In the genomic region with DNA sequence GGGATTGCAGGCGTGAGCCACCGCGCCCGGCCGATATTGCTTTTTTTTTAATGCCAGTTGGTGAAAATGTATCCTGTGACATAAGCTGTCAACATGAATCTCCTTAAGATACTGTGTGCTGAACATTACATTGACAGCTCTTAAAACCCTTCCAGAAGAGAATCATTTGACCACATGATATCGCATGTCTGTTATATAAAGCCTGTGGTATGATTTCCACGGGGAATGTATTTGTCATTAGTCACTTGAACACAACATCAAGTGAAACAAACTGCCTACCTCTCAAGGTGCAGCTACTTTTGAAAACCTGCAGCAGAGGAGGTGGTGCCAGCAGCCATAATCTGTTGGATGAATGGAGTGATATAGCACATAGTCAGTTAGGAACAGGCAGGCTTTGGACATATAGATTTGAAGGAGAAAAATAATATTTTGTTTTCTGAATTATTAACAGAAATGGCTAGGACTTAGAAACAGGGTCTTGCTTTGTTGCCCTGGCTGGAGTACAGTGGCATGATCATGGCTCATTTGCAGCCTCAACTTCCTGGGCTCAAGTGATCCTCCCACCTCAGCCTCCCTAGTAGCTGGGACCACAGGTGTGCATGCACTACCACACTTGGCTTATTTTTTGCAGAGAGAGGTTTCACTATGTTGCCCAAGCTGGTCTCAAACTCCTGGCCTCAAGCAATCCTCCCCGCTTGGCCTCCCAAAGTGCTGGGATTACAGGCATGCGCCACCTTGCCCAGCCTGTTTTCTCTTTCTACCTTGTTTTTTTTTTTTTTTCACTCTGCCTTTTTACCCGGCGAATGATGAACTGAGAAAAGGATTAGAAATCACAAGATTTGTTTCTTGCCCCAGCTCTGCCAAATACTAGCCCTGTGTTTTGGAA, we compare ENCODE assay signal across 8 cellular contexts.
DNase-seq lines count a peak whose midpoint lies in the region; ATAC-seq, FAIRE-seq and TF ChIP-seq lines count a peak whose summit lies in the region.

No MANE protein-coding gene starts in this region.

- TF ChIP-seq POLR2A in body of pancreas (IDR thresholded peaks at IDR 0.05) = no peak

- H3K9me3 ChIP-seq in body of pancreas = no peaks in the 10 kb centered on the region

- H3K27me3 ChIP-seq in body of pancreas = no peaks in the 10 kb centered on the region

- TF ChIP-seq CTCF in body of pancreas (IDR thresholded peaks at IDR 0.05) (no peak), GM13976 (IDR thresholded peaks at IDR 0.05; ENCODE audit: borderline replicate concordance, control extremely low read depth, extremely low read depth, insufficient read depth, missing control alignments) (no peak)

- peak overlapping the region; percentile 53 to 86 (median 77) for H3K4me3 Mint-ChIP-seq in naive B cell

- in situ Hi-C loops in GM13976 (cut with MboI; ENCODE audit: low sequenced_read_pairs, unreplicated experiment) = no loop called here

- no peaks in the 10 kb centered on the region for H3K36me3 ChIP-seq in body of pancreas (replicated peaks in 1 of 2; ENCODE audit: insufficient read depth in 1 of 2, low read depth in 2 of 2)

- no peak for FAIRE-seq in RCC 7860 (lab: Jason Lieb, UNC)

- H3K27ac ChIP-seq in body of pancreas = peak overlapping the region in 3 of 4 donors; percentile 38 to 70 (median 49)

- H3K9me3 Mint-ChIP-seq in naive B cell = no peaks in the 10 kb centered on the region

- 83 to 89% methylated on average over 11 of the region's 11 CpGs for whole genome bisulfite sequencing in body of pancreas, 2 donors

- H3K4me3 ChIP-seq in GM08714 (ENCODE audit: low read length) (peak overlapping the region; percentile 51; the same call in 1 of the 2 replicates), body of pancreas (no peak overlapping the region)

- H3K4me1 ChIP-seq in body of pancreas = peaks cover 7% of the 10 kb centered on the region

- peak overlapping the region; percentile 70 to 94 (median 92) for H3K27ac Mint-ChIP-seq in naive B cell

- peaks cover 10 to 21% (median 17%) of the 10 kb centered on the region in 3 donors for H3K4me1 Mint-ChIP-seq in naive B cell

- ATAC-seq in HG03439 (IDR thresholded peaks at IDR 0.05; ENCODE audit: unreplicated experiment) = peak; percentile 18
- no peak for ATAC-seq in body of pancreas
- no peak for ATAC-seq in naive B cell (ENCODE audit: low read depth in 2 of 2)

- intact Hi-C loops in body of pancreas (cut with DNase I) = no loop called here

- DNase-seq in body of pancreas = no peak
- DNase-seq in naive B cell = no peak
- DNase-seq in HuH-7.5 (ENCODE audit: low spot score) = no peak
- no peak for DNase-seq in medulla oblongata (ENCODE audit: extremely low spot score)
- no peak for DNase-seq in GM13976 (ENCODE audit: low spot score)
- no peak for DNase-seq in RCC 7860 (ENCODE audit: low spot score)

- no peaks in the 10 kb centered on the region for H3K27me3 Mint-ChIP-seq in naive B cell

- H3K36me3 Mint-ChIP-seq in naive B cell = no peaks in the 10 kb centered on the region
